20 cellular contexts compared by ENCODE assay signal in genomic region chr1:38115682-38116187, GRCh38.
"Had no signal": no experiment of that assay in that cellular context is flagged by ENCODE, and none has a peak within 500 bp of the region (broad histone marks: within the 10 kb centered on the region; RNA-seq: fewer than 3 reads in every experiment).

No MANE protein-coding gene starts in this region.

- ATAC-seq: activated CD8-positive, alpha-beta T cell treated with anti-CD3 and anti-CD28 coated beads, Interleukin-2, amount 10 ng/mL, durations not matched to agents 7 days and 5 days; gastrocnemius medialis; upper lobe of right lung had no signal

- H3K4me3 Mint-ChIP-seq: activated CD8-positive, alpha-beta T cell treated with anti-CD3 and anti-CD28 coated beads, Interleukin-2, amount 10 ng/mL, durations not matched to agents 7 days and 5 days; activated naive CD8-positive, alpha-beta T cell treated with anti-CD3 and anti-CD28 coated beads, Interleukin-2, amount 10 ng/mL, durations not matched to agents 7 days and 5 days; stimulated activated naive CD8-positive, alpha-beta T cell treated with anti-CD3 and anti-CD28 coated beads, Interleukin-15, Interleukin-2, amounts not matched to agents 100 ng/mL and 50 ng/mL, for 24 hours had no signal

- H3K27ac Mint-ChIP-seq: activated CD8-positive, alpha-beta T cell treated with anti-CD3 and anti-CD28 coated beads, Interleukin-2, amount 10 ng/mL, durations not matched to agents 7 days and 5 days; activated naive CD8-positive, alpha-beta T cell treated with anti-CD3 and anti-CD28 coated beads, Interleukin-2, amount 10 ng/mL, durations not matched to agents 7 days and 5 days; activated T-helper 2 cell treated with anti-CD3 and anti-CD28 coated beads, Interferon-gamma antibody, Interleukin-2, Interleukin-4, amounts not matched to agents 10 μg/mL and 5 μg/mL and 100 μg/mL, durations not matched to agents 14 hours and 24 hours and 36 hours; progenitor cell of endocrine pancreas; stimulated activated naive CD8-positive, alpha-beta T cell treated with anti-CD3 and anti-CD28 coated beads, Interleukin-15, Interleukin-2, amounts not matched to agents 100 ng/mL and 50 ng/mL, for 24 hours had no signal

- H3K9me3 Mint-ChIP-seq: activated naive CD8-positive, alpha-beta T cell treated with anti-CD3 and anti-CD28 coated beads, Interleukin-2, amount 10 ng/mL, durations not matched to agents 7 days and 5 days; activated T-helper 2 cell treated with anti-CD3 and anti-CD28 coated beads, Interferon-gamma antibody, Interleukin-2, Interleukin-4, amounts not matched to agents 10 μg/mL and 5 μg/mL and 100 μg/mL, durations not matched to agents 14 hours and 24 hours and 36 hours; stimulated activated naive CD8-positive, alpha-beta T cell treated with anti-CD3 and anti-CD28 coated beads, Interleukin-15, Interleukin-2, amounts not matched to agents 100 ng/mL and 50 ng/mL, for 24 hours had no signal

- H3K36me3 Mint-ChIP-seq: activated naive CD8-positive, alpha-beta T cell treated with anti-CD3 and anti-CD28 coated beads, Interleukin-2, amount 10 ng/mL, durations not matched to agents 7 days and 5 days had no signal

- DNase-seq: activated CD4-positive, alpha-beta T cell treated with anti-CD3 and anti-CD28 coated beads, Interleukin-2, amount 50 U/mL, for 1 hour; activated CD4-positive, CD25-positive, alpha-beta regulatory T cell treated with anti-CD3 and anti-CD28 coated beads, Interleukin-2, amount 50 U/mL, for 72 hours; activated CD8-positive, alpha-beta T cell treated with anti-CD3 and anti-CD28 coated beads, Interleukin-2, amount 10 ng/mL, durations not matched to agents 7 days and 5 days; activated naive CD4-positive, alpha-beta T cell treated with Interleukin-2 at 50 U/mL for 16 hours; activated naive CD8-positive, alpha-beta T cell treated with anti-CD3 and anti-CD28 coated beads, Interleukin-2, amount 10 ng/mL, durations not matched to agents 7 days and 5 days; amniotic stem cell; cerebellar nuclear complex; esophagus squamous epithelium; gastrocnemius medialis; left ventricle myocardium inferior; mammary epithelial cell; spleen; stimulated activated CD4-positive, alpha-beta T cell treated with anti-CD3 and anti-CD28 coated beads, Interleukin-4, amount 100 ng/mL, for 1 hour; T-helper 1 cell; thyroid gland; upper lobe of right lung; WERI-Rb-1 had no signal

- H3K4me1 Mint-ChIP-seq: activated naive CD8-positive, alpha-beta T cell treated with anti-CD3 and anti-CD28 coated beads, Interleukin-2, amount 10 ng/mL, durations not matched to agents 7 days and 5 days had no signal
